9 cellular contexts compared by ENCODE assay signal in genomic region chr2:48696881-48697280, GRCh38. TPM values are rescaled to one million over a fixed set of nuclear protein-coding genes. Genes with fewer than 3 reads are reported as not detected.
"Had no signal": no experiment of that assay in that cellular context is flagged by ENCODE, and none has a peak within 500 bp of the region (broad histone marks: within the 10 kb centered on the region; RNA-seq: fewer than 3 reads in every experiment).

No MANE protein-coding gene starts in this region.

- H3K27ac ChIP-seq: HL-60 had no signal

- H3K4me3 ChIP-seq: GM23338 had no signal

- H3K4me3 Mint-ChIP-seq: GM23338, H9 had no signal

- ATAC-seq: GM23338, HepG2 had no signal

- DNase-seq: H9, HCEC 1CT, KBM-7 had no signal

- H2AFZ ChIP-seq: GM23338 had no signal

- FAIRE-seq: H1, H54, HepG2 had no signal

- H3K9me3 Mint-ChIP-seq: GM23338, H9 had no signal

- H3K4me2 ChIP-seq: GM23338 had no signal

- H3K27ac Mint-ChIP-seq: GM23338, H9 had no signal

RNA-seq across cellular contexts. Expression of gene LHCGR, which starts 58.6 kb away (rescaled TPM):
- total RNA-seq: HepG2, HT1080 had no signal
- polyA plus RNA-seq: HepG2 had no signal
